In genomic region chr5:31197183-31197582, GRCh38 we compare ENCODE assay signal across 20 cellular contexts. TPM values are rescaled to one million over a fixed set of nuclear protein-coding genes. Genes with fewer than 3 reads are reported as not detected.
DNase-seq lines count a peak whose midpoint lies in the region; ATAC-seq and TF ChIP-seq lines count a peak whose summit lies in the region.
"Had no signal": no experiment of that assay in that cellular context is flagged by ENCODE, and none has a peak within 500 bp of the region (broad histone marks: within the 10 kb centered on the region; RNA-seq: fewer than 3 reads in every experiment).

No MANE protein-coding gene starts in this region.

- H3K4me1 Mint-ChIP-seq in progenitor cell of endocrine pancreas (ENCODE audit: low read depth) = peaks cover 40% of the 10 kb centered on the region

- H3K36me3 Mint-ChIP-seq in progenitor cell of endocrine pancreas (ENCODE audit: insufficient read depth) = peaks cover 1% of the 10 kb centered on the region
- H3K36me3 Mint-ChIP-seq: activated naive CD8-positive, alpha-beta T cell treated with anti-CD3 and anti-CD28 coated beads for 36 hours had no signal

- WGBS in adipose tissue, 3 donors = 22 to 45% (median 28%) methylated on average over 1 of the region's 1 CpG

- TF ChIP-seq CTCF in fibroblast of pulmonary artery (IDR thresholded peaks at IDR 0.05; ENCODE audit: low read length, missing control alignments) (no peak), progenitor cell of endocrine pancreas (IDR thresholded peaks at IDR 0.05; ENCODE audit: unreplicated experiment) (no peak)

- H3K9me3 Mint-ChIP-seq in progenitor cell of endocrine pancreas (ENCODE audit: low read depth) = no peaks in the 10 kb centered on the region
- H3K9me3 Mint-ChIP-seq: activated naive CD8-positive, alpha-beta T cell treated with anti-CD3 and anti-CD28 coated beads for 36 hours; activated T-cell treated with anti-CD3 and anti-CD28 coated beads, Interleukin-2, amount 50 U/mL, for 4 hours had no signal

- ATAC-seq in HG03571 (IDR thresholded peaks at IDR 0.05; ENCODE audit: unreplicated experiment) = no peak
- ATAC-seq: activated T-cell treated with anti-CD3 and anti-CD28 coated beads, Interleukin-2, amount 50 U/mL, for 4 hours; heart right ventricle had no signal

- H3K4me3 Mint-ChIP-seq in progenitor cell of endocrine pancreas (ENCODE audit: low read depth) = peak overlapping the region; percentile 95
- H3K4me3 Mint-ChIP-seq: activated naive CD8-positive, alpha-beta T cell treated with anti-CD3 and anti-CD28 coated beads for 36 hours; activated T-cell treated with anti-CD3 and anti-CD28 coated beads, Interleukin-2, amount 50 U/mL, for 4 hours had no signal

- H3K27ac Mint-ChIP-seq in progenitor cell of endocrine pancreas = peak overlapping the region; percentile 22
- H3K27ac Mint-ChIP-seq: activated naive CD8-positive, alpha-beta T cell treated with anti-CD3 and anti-CD28 coated beads for 36 hours had no signal

- no peaks in the 10 kb centered on the region for H3K27me3 Mint-ChIP-seq in progenitor cell of endocrine pancreas

- H3K4me3 ChIP-seq in fibroblast of pulmonary artery (replicated peaks; ENCODE audit: low read depth, low read length) = no peak overlapping the region

- peak overlapping the region; percentile 2 for H3K27ac ChIP-seq in adipose tissue (ENCODE audit: low read depth, low read length)

- peak; percentile 2 for DNase-seq in Daoy (ENCODE audit: low read depth)
- DNase-seq in fibroblast of pulmonary artery (ENCODE audit: low read depth) = peak; percentile 61
- no peak for DNase-seq in progenitor cell of endocrine pancreas (ENCODE audit: low spot score, unreplicated experiment)
- DNase-seq in activated CD4-positive, CD25-positive, alpha-beta regulatory T cell (lab: John Stamatoyannopoulos, UW) = no peak
- DNase-seq in COR-L47 (lab: John Stamatoyannopoulos, UW) = no peak
- no peak for DNase-seq in NOMO-1 treated with DMSO at 0.1 percent for 48 hours (lab: John Stamatoyannopoulos, UW; ENCODE audit: unreplicated experiment)
- DNase-seq: activated CD4-positive, alpha-beta T cell treated with anti-CD3 and anti-CD28 coated beads, Interleukin-2, amount 50 U/mL, for 1 hour; activated naive CD8-positive, alpha-beta T cell treated with anti-CD3 and anti-CD28 coated beads for 36 hours; activated T-cell treated with anti-CD3 and anti-CD28 coated beads, Interleukin-2, amount 50 U/mL, for 4 hours; erythroblast; heart right ventricle; NCI-H146; NCI-H446; stimulated activated naive CD4-positive, alpha-beta T cell; T1000 had no signal

RNA-seq across cellular contexts. Expression of gene CDH6, which starts 3.7 kb away (rescaled TPM):
- 0.15 and 0.57 TPM in 2 replicates for total RNA-seq in Daoy (2014; rRNA removed; shearing (Covaris generic))
- 1 to 10 TPM in 2 of 3 donors, under 1 TPM in 1; 0.23 to 2.2 (median 2.0) TPM for polyA plus RNA-seq in adipose tissue
- 132 and 173 TPM in 2 replicates for total RNA-seq in progenitor cell of endocrine pancreas
- total RNA-seq: activated naive CD8-positive, alpha-beta T cell treated with anti-CD3 and anti-CD28 coated beads for 36 hours; activated T-cell treated with anti-CD3 and anti-CD28 coated beads, Interleukin-2, amount 50 U/mL, for 4 hours; LHCN-M2; mononuclear cell; SK-MEL-5 had no signal

Comparison
In these comparisons a context has a peak if more than half of its experiments do, and no peak if none do; other contexts are left out.
1. DNase-seq: peak in Daoy (single experiment) and fibroblast of pulmonary artery (single experiment); none in progenitor cell of endocrine pancreas (single experiment), activated CD4-positive, CD25-positive, alpha-beta regulatory T cell (0 of 4), COR-L47 (single experiment) and NOMO-1 treated with DMSO at 0.1 percent for 48 hours (single experiment).
2. RNA of gene CDH6, which starts 3.7 kb away (total RNA-seq): 132 to 173 TPM in progenitor cell of endocrine pancreas; 0.15 to 0.57 TPM in Daoy; every median in the first group is over 10 times any median in the second.